In the genomic region with DNA sequence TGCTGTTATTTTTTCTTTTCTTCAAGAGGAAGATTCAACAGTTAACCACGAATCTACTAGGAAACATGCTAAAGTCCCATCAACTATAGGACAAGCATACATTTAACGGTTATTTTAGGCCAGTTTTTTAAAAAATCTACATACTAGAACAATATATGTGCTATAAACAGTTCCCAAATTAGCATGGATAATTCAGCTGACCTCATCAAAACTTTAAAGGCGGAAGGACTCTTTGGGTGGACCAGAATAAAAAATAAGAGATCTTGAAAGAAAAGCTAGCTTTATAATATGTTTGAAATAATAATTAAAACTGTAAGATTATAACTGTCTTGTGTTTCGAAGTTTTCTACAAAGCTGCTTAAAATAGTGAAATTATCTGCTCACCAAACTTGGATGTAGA, we compare ENCODE assay signal across 25 cellular contexts.
DNase-seq lines count a peak whose midpoint lies in the region; ATAC-seq, FAIRE-seq and TF ChIP-seq lines count a peak whose summit lies in the region.
"Had no signal": no experiment of that assay in that cellular context is flagged by ENCODE, and none has a peak within 500 bp of the region (broad histone marks: within the 10 kb centered on the region; RNA-seq: fewer than 3 reads in every experiment).

No MANE protein-coding gene starts in this region.

- no peak overlapping the region for H3K4me2 ChIP-seq in A549
- H3K4me2 ChIP-seq in IMR-90 (ENCODE audit: low read depth, low read length), result no peak overlapping the region
- H3K4me2 ChIP-seq: BLaER1 had no signal

- H3K79me1 ChIP-seq in IMR-90 (ENCODE audit: low read depth in 1 of 2, low read length in 2 of 2), result no peaks in the 10 kb centered on the region

- no peak overlapping the region for H2AK5ac ChIP-seq in IMR-90 (ENCODE audit: low read depth, low read length)

- DNase-seq in A549 (ENCODE audit: low read depth in 1 of 2, low spot score in 1 of 2), result no peak
- DNase-seq in IMR-90, result no peak
- no peak for DNase-seq in inferior parietal cortex (ENCODE audit: extremely low spot score)
- DNase-seq: 8988T; AML-193; BE2C; C1 segment of cervical spinal cord; CD4-positive, alpha-beta memory T cell; CD4-positive, CD25-positive, alpha-beta regulatory T cell; CD8-positive, alpha-beta memory T cell; COR-L47; DMS 273 treated with DMSO at 0.1 percent for 48 hours; DMS153; DMS53; DMS79; DND-41; EL; GDM1 had no signal

- peaks cover 23% of the 10 kb centered on the region for H3K36me3 ChIP-seq in IMR-90 (ENCODE audit: control insufficient read depth, insufficient read depth, low read length)

- no peak overlapping the region for H4K8ac ChIP-seq in IMR-90 (ENCODE audit: low read depth in 2 of 2, low read length in 2 of 2)

- H2AFZ ChIP-seq in IMR-90 (replicated peaks; ENCODE audit: low read length, poor library complexity), result no peak overlapping the region

- intact Hi-C loops in IMR-90 (cut with micrococcal nuclease), result no loop called here

- FAIRE-seq in A549 (lab: Jason Lieb, UNC), result no peak
- FAIRE-seq in colon (lab: Jason Lieb, UNC), result peak; percentile 21
- FAIRE-seq: GM12878, GM12892, GM19239 had no signal

- TF ChIP-seq POLR2A in A549 (IDR thresholded peaks at IDR 0.05; ENCODE audit: low read length), result no peak
- no peak for TF ChIP-seq POLR2A in IMR-90 (IDR thresholded peaks at IDR 0.05; ENCODE audit: low read depth, low read length)

- no peak overlapping the region for H2BK20ac ChIP-seq in IMR-90 (ENCODE audit: low read depth, low read length)

- H4K20me1 ChIP-seq in IMR-90 (ENCODE audit: insufficient read depth, low read length), result no peaks in the 10 kb centered on the region
- H4K20me1 ChIP-seq: BLaER1 had no signal

- no peak overlapping the region for H3K4me3 ChIP-seq in A549
- no peak overlapping the region for H3K4me3 ChIP-seq in IMR-90 (ENCODE audit: insufficient read depth, low read depth, low read length)
- H3K4me3 ChIP-seq: BLaER1, GM12878 had no signal

- H3K9me3 ChIP-seq in A549 (no peaks in the 10 kb centered on the region), IMR-90 (ENCODE audit: control insufficient read depth, insufficient read depth, low read length) (peaks cover 2% of the 10 kb centered on the region)
- H3K9me3 ChIP-seq: BE2C, BLaER1 had no signal

- H3K18ac ChIP-seq in IMR-90 (ENCODE audit: low read depth, low read length), result no peak overlapping the region

- no peak overlapping the region for H2BK120ac ChIP-seq in IMR-90 (ENCODE audit: low read depth, low read length)

- H3K14ac ChIP-seq in IMR-90 (replicated peaks; ENCODE audit: low read depth, low read length), result no peak overlapping the region

- no peak overlapping the region for H3K23ac ChIP-seq in IMR-90 (ENCODE audit: low read depth, low read length)

- no peak overlapping the region for H2BK15ac ChIP-seq in IMR-90 (ENCODE audit: low read depth, low read length)

- in situ Hi-C loops in IMR-90 (cut with MboI; ENCODE audit: low sequenced_read_pairs), result no loop called here

- no peak overlapping the region for H2BK5ac ChIP-seq in IMR-90 (ENCODE audit: low read depth, low read length, poor library complexity, severe bottlenecking)

- no TSS peak for BruUV-seq in IMR-90 (replicated peaks; lab: Mats Ljungman, UMichigan)

- 94% methylated on average over 4 of the region's 4 CpGs for WGBS in A549 (ENCODE audit: missing lambda C conversion rate)
- no CpG with 5 or more reads among the region's 4 CpGs for WGBS in IMR-90 (ENCODE audit: extremely low coverage in 2 of 2, insufficient read length in 1 of 2), 2 experiments

- H3K9me1 ChIP-seq in IMR-90 (ENCODE audit: insufficient read depth, low read length), result no peaks in the 10 kb centered on the region

- H2AK9ac ChIP-seq in IMR-90 (replicated peaks; ENCODE audit: low read depth, low read length, poor library complexity), result no peak overlapping the region

- H3K27ac ChIP-seq in A549 (no peak overlapping the region), IMR-90 (ENCODE audit: insufficient read depth, low read length) (no peak overlapping the region)
- H3K27ac ChIP-seq: BLaER1 had no signal

- CTCF ChIA-PET in A549 (lab: Yijun Ruan, JAX), result no interaction called here
- CTCF ChIA-PET in IMR-90 (lab: Yijun Ruan, JAX), result interaction anchor here (0.6 kb wide), 1 partner anchor 148 kb away, joined by 6 read pairs; no protein-coding TSS in a partner anchor

- H3K4me1 ChIP-seq in A549 (no peaks in the 10 kb centered on the region), IMR-90 (ENCODE audit: control insufficient read depth, insufficient read depth, low read length) (no peaks in the 10 kb centered on the region)
- H3K4me1 ChIP-seq: BE2C, BLaER1 had no signal

- H3K9ac ChIP-seq in IMR-90 (ENCODE audit: low read depth, low read length), result no peak overlapping the region
- H3K9ac ChIP-seq: BLaER1 had no signal

- no peak for TF ChIP-seq RAD21 in A549 (conservative IDR thresholded peaks at IDR 0.05 in 1 of 2, IDR thresholded peaks at IDR 0.05 in 1 of 2)
- no peak for TF ChIP-seq RAD21 in IMR-90 (IDR thresholded peaks at IDR 0.05; ENCODE audit: low read length)

- H4K91ac ChIP-seq in IMR-90 (ENCODE audit: insufficient read depth, low read depth, low read length), result no peak overlapping the region

- H4K5ac ChIP-seq in IMR-90 (ENCODE audit: low read depth, low read length), result no peak overlapping the region

- H3K4ac ChIP-seq in IMR-90 (ENCODE audit: low read depth, low read length), result no peak overlapping the region

- H3K56ac ChIP-seq in IMR-90 (ENCODE audit: extremely low read depth, insufficient read depth, low read length), result no peak overlapping the region

- TF ChIP-seq EP300 in A549 (IDR thresholded peaks at IDR 0.05), result no peak

- no peaks in the 10 kb centered on the region for H3K27me3 ChIP-seq in IMR-90 (ENCODE audit: control insufficient read depth, insufficient read depth, low read length)
- H3K27me3 ChIP-seq: BE2C, BLaER1 had no signal

- POLR2A ChIA-PET in A549 (lab: Yijun Ruan, JAX), result no interaction called here
- POLR2A ChIA-PET in IMR-90 (lab: Charles Lee; ENCODE audit: unreplicated experiment), result no interaction called here

- ATAC-seq in A549 (no peak), IMR-90 (ENCODE audit: low read depth) (no peak), GM18861 (IDR thresholded peaks at IDR 0.05; ENCODE audit: unreplicated experiment) (no peak)
- ATAC-seq in activated CD4-positive, CD25-positive, alpha-beta regulatory T cell treated with anti-CD3 and anti-CD28 coated beads, Interleukin-2, amount 50 U/mL, for 24 hours, result no peak
- ATAC-seq: GM12878 had no signal

- no peak for TF ChIP-seq CTCF in A549 (IDR thresholded peaks at IDR 0.05)
- TF ChIP-seq CTCF in IMR-90 (conservative IDR thresholded peaks at IDR 0.05; ENCODE audit: low read depth, low read length), result no peak

- dilution Hi-C loops in IMR-90 (cut with HindIII; ENCODE audit: low sequenced_read_pairs, unreplicated experiment), result no loop called here

TF ChIP-seq in A549, 52 proteins besides CTCF, POLR2A, EP300 and RAD21:
- TF ChIP-seq MAFK (IDR thresholded peaks at IDR 0.05; ENCODE audit: partially characterized antibody), result peak; percentile 39
- no peak for TF ChIP-seq TP53 (CRISPR knock-in tag; IDR thresholded peaks at IDR 0.05)
- TF ChIP-seq PHF8 (IDR thresholded peaks at IDR 0.05; ENCODE audit: borderline replicate concordance, low read depth), result no peak
- no peak for TF ChIP-seq KDM1A (IDR thresholded peaks at IDR 0.05; ENCODE audit: low read depth)

TF ChIP-seq in IMR-90, 13 proteins besides CTCF, POLR2A, EP300 and RAD21:
- no peak for TF ChIP-seq NFE2L2 (IDR thresholded peaks at IDR 0.05; ENCODE audit: low read depth, low read length)
- peak; percentile 86 for TF ChIP-seq MAFK (IDR thresholded peaks at IDR 0.05; ENCODE audit: low read depth, low read length)
TF ChIP-seq in IMR-90: peak in this region for 1.
